Comparison of ENCODE assay signal across 20 cellular contexts in the genomic region with DNA sequence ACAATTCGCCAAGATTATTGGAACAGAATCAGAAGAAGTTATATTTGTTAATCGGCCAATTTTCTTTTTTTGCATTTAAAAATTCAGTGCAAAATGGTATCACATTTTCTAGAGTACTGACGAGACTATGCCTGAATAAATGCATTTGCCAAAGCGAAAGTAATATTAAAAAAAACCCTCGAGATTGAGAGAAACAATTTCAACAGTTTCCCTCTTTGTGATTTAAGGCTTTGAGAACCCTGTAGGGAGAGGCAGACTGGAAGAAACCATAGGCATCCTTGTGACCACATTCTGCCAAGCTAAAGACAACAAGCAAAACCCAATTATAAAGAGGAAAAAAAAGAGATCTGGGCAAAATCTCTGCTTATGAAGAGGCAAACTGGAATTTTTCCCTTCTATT.
A peak's percentile ranks its signal among the peaks of the same experiment; 100 is the strongest.
DNase-seq lines count a peak whose midpoint lies in the region; ATAC-seq, FAIRE-seq and TF ChIP-seq lines count a peak whose summit lies in the region.
"Had no signal": no experiment of that assay in that cellular context is flagged by ENCODE, and none has a peak within 500 bp of the region (broad histone marks: within the 10 kb centered on the region; RNA-seq: fewer than 3 reads in every experiment).

No MANE protein-coding gene starts in this region.

- H3K36me3 Mint-ChIP-seq in neural progenitor cell: no peaks in the 10 kb centered on the region
- H3K36me3 Mint-ChIP-seq: activated naive CD8-positive, alpha-beta T cell; natural killer cell treated with Interleukin-12 subunit alpha and Interleukin-12 subunit beta and Interleukin-15 and Interleukin-18, amount 100 ng/mL, for 72 hours had no signal

- 0 out of 2 replicates have a peak overlapping the region, but pooled peaks have one; percentile 24 for H3K4me2 ChIP-seq in K562 (ENCODE audit: insufficient read depth, low read length)
- H3K4me2 ChIP-seq in neural progenitor cell: no peak overlapping the region

- no peaks in the 10 kb centered on the region for H3K9me3 ChIP-seq in right cardiac atrium (ENCODE audit: control insufficient read depth, low read length)
- H3K9me3 ChIP-seq in K562 (replicated peaks; ENCODE audit: control insufficient read depth, insufficient read depth, low read depth, low read length): no peaks in the 10 kb centered on the region
- no peaks in the 10 kb centered on the region for H3K9me3 ChIP-seq in neural progenitor cell (ENCODE audit: low read depth)

- intact Hi-C loops in right cardiac atrium (cut with DNase I) (no loop called here), Right ventricle myocardium superior (cut with DNase I) (no loop called here), K562 (cut with micrococcal nuclease) (loop anchor here (5.0 kb wide), 1 partner anchor 51 kb away; no protein-coding TSS in a partner anchor)

- TF ChIP-seq POLR2A in K562 (conservative IDR thresholded peaks at IDR 0.05): no peak

- ATAC-seq in right cardiac atrium (no peak), Right ventricle myocardium superior (ENCODE audit: poor library complexity) (no peak), K562 (no peak), HG02870 (IDR thresholded peaks at IDR 0.05; ENCODE audit: unreplicated experiment) (no peak), HG03439 (IDR thresholded peaks at IDR 0.05; ENCODE audit: unreplicated experiment) (no peak)
- ATAC-seq: activated T-cell treated with anti-CD3 and anti-CD28 coated beads, Interleukin-2, amount 50 U/mL, for 72 hours; natural killer cell treated with Interleukin-12 subunit alpha and Interleukin-12 subunit beta and Interleukin-15 and Interleukin-18, amount 100 ng/mL, for 72 hours had no signal

- H3K27me3 Mint-ChIP-seq in neural progenitor cell (ENCODE audit: insufficient read depth, low read depth): no peaks in the 10 kb centered on the region
- H3K27me3 Mint-ChIP-seq: activated naive CD8-positive, alpha-beta T cell; natural killer cell treated with Interleukin-12 subunit alpha and Interleukin-12 subunit beta and Interleukin-15 and Interleukin-18, amount 100 ng/mL, for 72 hours had no signal

- H3K27ac Mint-ChIP-seq in neural progenitor cell: no peak overlapping the region
- H3K27ac Mint-ChIP-seq: activated naive CD8-positive, alpha-beta T cell; natural killer cell treated with Interleukin-12 subunit alpha and Interleukin-12 subunit beta and Interleukin-15 and Interleukin-18, amount 100 ng/mL, for 72 hours; T-helper 1 cell treated with Interleukin-12 subunit alpha and Interleukin-12 subunit beta and Interleukin-4 antibody, amounts not matched to agents 30 μg/mL and 1 μg/mL, for 36 hours had no signal

- BruUV-seq in K562 (replicated peaks; lab: Mats Ljungman, UMichigan): no TSS peak

- in situ Hi-C loops in K562 (cut with MboI): no loop called here

- H3K4me3 ChIP-seq in right cardiac atrium (ENCODE audit: low read length): peak overlapping the region; percentile 43
- 0 out of 2 replicates have a peak overlapping the region, but pooled peaks have one; percentile 4 for H3K4me3 ChIP-seq in K562
- H3K4me3 ChIP-seq in neural progenitor cell: no peak overlapping the region

- H3K9ac ChIP-seq in K562 (ENCODE audit: insufficient read depth in 1 of 2, low read depth in 2 of 2, low read length in 2 of 2): 0 out of 4 replicates have a peak overlapping the region, but pooled peaks of 1 of the 2 experiments have one; percentile 9
- no peak overlapping the region for H3K9ac ChIP-seq in neural progenitor cell

- POLR2A ChIA-PET in K562 (lab: Yijun Ruan, JAX): interaction anchor here (0.6 to 1.3 kb wide), 2 partner anchors 10 to 17 kb away, joined by 3 to 4 read pairs; no protein-coding TSS in a partner anchor

- H3K4me3 Mint-ChIP-seq in neural progenitor cell: no peak overlapping the region
- H3K4me3 Mint-ChIP-seq: activated naive CD8-positive, alpha-beta T cell; activated T-cell treated with anti-CD3 and anti-CD28 coated beads, Interleukin-2, amount 50 U/mL, for 72 hours; natural killer cell treated with Interleukin-12 subunit alpha and Interleukin-12 subunit beta and Interleukin-15 and Interleukin-18, amount 100 ng/mL, for 72 hours; T-helper 1 cell treated with Interleukin-12 subunit alpha and Interleukin-12 subunit beta and Interleukin-4 antibody, amounts not matched to agents 30 μg/mL and 1 μg/mL, for 36 hours had no signal

- H4K20me1 ChIP-seq in K562 (replicated peaks; ENCODE audit: control insufficient read depth, insufficient read depth, low read length) (no peaks in the 10 kb centered on the region), neural progenitor cell (ENCODE audit: low read depth) (no peaks in the 10 kb centered on the region)

- no peak for FAIRE-seq in K562 (lab: Jason Lieb, UNC)

- H3K27me3 ChIP-seq in right cardiac atrium (ENCODE audit: control insufficient read depth, insufficient read depth) (no peaks in the 10 kb centered on the region), K562 (ENCODE audit: control insufficient read depth in 2 of 2, insufficient read depth in 2 of 2, low read length in 2 of 2) (no peaks in the 10 kb centered on the region), neural progenitor cell (no peaks in the 10 kb centered on the region)

- no peaks in the 10 kb centered on the region for H3F3A ChIP-seq in neural progenitor cell (ENCODE audit: low read depth)

- DNase-seq in right cardiac atrium (no peak), Right ventricle myocardium superior (no peak), K562 (ENCODE audit: extremely low read depth in 1 of 4, low spot score in 3 of 4) (no peak), neural progenitor cell (ENCODE audit: low spot score) (no peak), NCI-H1105 treated with DMSO at 0.1 percent for 48 hours (lab: John Stamatoyannopoulos, UW) (no peak), NCI-H1417 treated with DMSO at 0.1 percent for 48 hours (lab: John Stamatoyannopoulos, UW) (no peak)
- DNase-seq: activated CD8-positive, alpha-beta memory T cell treated with anti-CD3 and anti-CD28 coated beads for 24 hours; activated T-cell treated with anti-CD3 and anti-CD28 coated beads, Interleukin-2, amount 50 U/mL, for 72 hours; caudate nucleus; DMS53; head of caudate nucleus; NCI-H2227 treated with DMSO at 0.1 percent for 48 hours; SHP77; stimulated activated CD4-positive, alpha-beta T cell treated with anti-CD3 and anti-CD28 coated beads, Interleukin-12 subunit alpha, Interleukin-12 subunit beta, amount 100 ng/mL, for 4 hours had no signal

- TF ChIP-seq CTCF in K562 (IDR thresholded peaks at IDR 0.05 in 2 of 3, conservative IDR thresholded peaks at IDR 0.05 in 1 of 3; ENCODE audit: insufficient read depth in 2 of 3, low read depth in 1 of 3, low read length in 3 of 3) (no peak), neural progenitor cell (IDR thresholded peaks at IDR 0.05) (no peak)

- peak overlapping the region; percentile 72 for H2AFZ ChIP-seq in K562 (ENCODE audit: low read depth, low read length)
- peak overlapping the region; percentile 8 for H2AFZ ChIP-seq in neural progenitor cell (replicated peaks)

- CTCF ChIA-PET in K562 (lab: Yijun Ruan, JAX; ENCODE audit: low intra/inter-chr PET ratio): no interaction called here

- no peaks in the 10 kb centered on the region for H3K9me3 Mint-ChIP-seq in neural progenitor cell
- H3K9me3 Mint-ChIP-seq: activated T-cell treated with anti-CD3 and anti-CD28 coated beads, Interleukin-2, amount 50 U/mL, for 72 hours; natural killer cell treated with Interleukin-12 subunit alpha and Interleukin-12 subunit beta and Interleukin-15 and Interleukin-18, amount 100 ng/mL, for 72 hours; T-helper 1 cell treated with Interleukin-12 subunit alpha and Interleukin-12 subunit beta and Interleukin-4 antibody, amounts not matched to agents 30 μg/mL and 1 μg/mL, for 36 hours had no signal

- WGBS in right cardiac atrium: 42% methylated on average over 5 of the region's 5 CpGs
- 9% methylated on average over 5 of the region's 5 CpGs for WGBS in K562 (ENCODE audit: insufficient coverage, low coverage, missing lambda C conversion rate)

- H3K27ac ChIP-seq in right cardiac atrium (ENCODE audit: low read length) (no peak overlapping the region), K562 (ENCODE audit: extremely low read depth, low read depth, low read length) (no peak overlapping the region), neural progenitor cell (no peak overlapping the region)
- H3K27ac ChIP-seq: VCaP had no signal

- H3K4me1 Mint-ChIP-seq in neural progenitor cell: no peaks in the 10 kb centered on the region

- no peak for TF ChIP-seq RAD21 in K562 (CRISPR knock-in tag; conservative IDR thresholded peaks at IDR 0.05 in 1 of 2, IDR thresholded peaks at IDR 0.05 in 1 of 2)

- no peaks in the 10 kb centered on the region for H3K79me2 ChIP-seq in K562 (ENCODE audit: control insufficient read depth, insufficient read depth, low read length)
- H3K79me2 ChIP-seq in neural progenitor cell (ENCODE audit: low read depth): no peaks in the 10 kb centered on the region

- H3K9me1 ChIP-seq in K562 (ENCODE audit: control insufficient read depth, insufficient read depth, low read length): no peaks in the 10 kb centered on the region

- no peaks in the 10 kb centered on the region for H3K36me3 ChIP-seq in K562 (ENCODE audit: control insufficient read depth, insufficient read depth, low read length)
- H3K36me3 ChIP-seq in neural progenitor cell: no peaks in the 10 kb centered on the region

- TF ChIP-seq EP300 in K562 (IDR thresholded peaks at IDR 0.05; ENCODE audit: low read length): no peak

- H3K4me1 ChIP-seq in right cardiac atrium (ENCODE audit: control insufficient read depth, insufficient read depth, low read length) (peaks cover 3% of the 10 kb centered on the region), K562 (replicated peaks in 1 of 2; ENCODE audit: control insufficient read depth in 2 of 2, insufficient read depth in 2 of 2, low read length in 2 of 2) (peaks cover 0 to 3% of the 10 kb centered on the region in 2 experiments; a peak in 2 of 5 replicates), neural progenitor cell (no peaks in the 10 kb centered on the region)

TF ChIP-seq in K562, 482 proteins besides CTCF, POLR2A, EP300 and RAD21 (continues in another document):
- TF ChIP-seq NFYB (IDR thresholded peaks at IDR 0.05; ENCODE audit: extremely low read depth, insufficient read length): no peak
